Comparison of ENCODE assay signal across 27 cellular contexts in the genomic region with DNA sequence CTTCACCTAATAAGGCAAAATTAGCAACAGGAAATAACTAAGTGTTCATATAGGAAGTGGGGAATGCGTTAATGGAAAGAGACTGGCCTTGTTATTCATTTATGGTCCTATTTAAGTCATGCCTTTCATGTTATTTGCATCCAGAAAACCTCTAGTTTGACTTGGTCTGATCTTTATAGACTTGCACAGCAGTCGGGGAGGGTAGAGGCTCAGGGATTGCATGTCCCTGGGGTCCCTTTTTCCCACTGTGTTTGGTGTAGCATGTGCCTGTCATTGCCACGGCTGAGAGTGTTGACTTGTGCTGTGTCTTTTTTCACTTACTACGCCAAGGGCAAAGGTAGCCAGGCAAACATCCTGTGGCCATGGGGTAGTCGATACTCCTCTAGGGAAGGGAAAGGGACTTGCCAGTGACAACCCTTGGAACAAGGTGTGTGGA.
DNase-seq lines count a peak whose midpoint lies in the region; ATAC-seq and TF ChIP-seq lines count a peak whose summit lies in the region.
"Had no signal": no experiment of that assay in that cellular context is flagged by ENCODE, and none has a peak within 500 bp of the region (broad histone marks: within the 10 kb centered on the region; RNA-seq: fewer than 3 reads in every experiment).

No MANE protein-coding gene starts in this region.

- no peak overlapping the region for H3K4me3 ChIP-seq in spleen
- H3K4me3 ChIP-seq: breast epithelium, mucosa of descending colon, psoas muscle, SJCRH30, skin epidermis, tibial nerve had no signal

- DNase-seq in germinal center (ENCODE audit: low spot score) (peak; percentile 55), spleen (no peak), nucleus accumbens (lab: John Stamatoyannopoulos, UW) (no peak), activated gamma-delta T cell (lab: John Stamatoyannopoulos, UW) (no peak)
- DNase-seq: activated CD4-positive, alpha-beta T cell treated with anti-CD3 and anti-CD28 coated beads, Interleukin-2, amount 50 U/mL, for 1 hour; activated CD8-positive, alpha-beta memory T cell treated with anti-CD3 and anti-CD28 coated beads, Interleukin-2, amount 50 U/mL, for 4 hours; CD4-positive, alpha-beta T cell; DMS 273 treated with DMSO at 0.1 percent for 48 hours; H7; mucosa of descending colon; NCI-H1048; NCI-H2029; NCI-H226; NCI-H774; PC-3; psoas muscle; SJCRH30; stimulated activated CD4-positive, alpha-beta T cell treated with anti-CD3 and anti-CD28 coated beads, Interleukin-2, amount 100 ng/mL, for 48 hours; stimulated activated naive CD8-positive, alpha-beta T cell treated with anti-CD3 and anti-CD28 coated beads, Interleukin-15, Interleukin-2, amounts not matched to agents 100 U/mL and 50 U/mL, for 24 hours had no signal

- peaks cover 0 to 8% (median 0%) of the 10 kb centered on the region in 8 donors for H3K9me3 ChIP-seq in spleen
- H3K9me3 ChIP-seq: breast epithelium, mucosa of descending colon, psoas muscle had no signal

- no peaks in the 10 kb centered on the region for H3K36me3 ChIP-seq in spleen
- H3K36me3 ChIP-seq: breast epithelium, SJCRH30, tibial nerve had no signal

- no peaks in the 10 kb centered on the region for H3K27me3 ChIP-seq in spleen (replicated peaks in 1 of 7)
- H3K27me3 ChIP-seq: breast epithelium, SJCRH30, tibial nerve had no signal

- no peak for TF ChIP-seq CTCF in spleen (IDR thresholded peaks at IDR 0.05 in 8 of 11, conservative IDR thresholded peaks at IDR 0.05 in 3 of 11)

- 57 to 64% (median 58%) methylated on average over 5 of the region's 5 CpGs for WGBS in spleen, 5 donors

- no peak for TF ChIP-seq POLR2A in spleen (IDR thresholded peaks at IDR 0.05)

- H3K4me1 ChIP-seq in spleen: peaks cover 0 to 5% (median 0%) of the 10 kb centered on the region in 6 donors
- H3K4me1 ChIP-seq: breast epithelium, psoas muscle, tibial nerve had no signal

- H3K27ac ChIP-seq in spleen: no peak overlapping the region
- H3K27ac ChIP-seq: breast epithelium, KMS-11, psoas muscle, SJCRH30, skin epidermis, tibial nerve had no signal

- intact Hi-C loops in spleen (cut with DNase I; ENCODE audit: low total_unique reads): no loop called here

- ATAC-seq in GM18498 (IDR thresholded peaks at IDR 0.05; ENCODE audit: unreplicated experiment) (peak; percentile 54), GM21447 (IDR thresholded peaks at IDR 0.05; ENCODE audit: unreplicated experiment) (peak; percentile 74), HG03342 (IDR thresholded peaks at IDR 0.05; ENCODE audit: unreplicated experiment) (peak; percentile 49), HG02588 (IDR thresholded peaks at IDR 0.05; ENCODE audit: unreplicated experiment) (no peak)
- ATAC-seq: mucosa of descending colon; PC-3; psoas muscle; stimulated activated naive CD8-positive, alpha-beta T cell treated with anti-CD3 and anti-CD28 coated beads, Interleukin-15, Interleukin-2, amounts not matched to agents 100 U/mL and 50 U/mL, for 24 hours had no signal
